ENCODE assay signal across 8 cellular contexts in genomic region chr1:65165269-65166002, GRCh38.
A peak's percentile ranks its signal among the peaks of the same experiment; 100 is the strongest.
DNase-seq lines count a peak whose midpoint lies in the region; ATAC-seq and TF ChIP-seq lines count a peak whose summit lies in the region.

No MANE protein-coding gene starts in this region.

- H3K9ac ChIP-seq in adipocyte (ENCODE audit: low read length) = peak overlapping the region; percentile 50

- H3K4me3 ChIP-seq in DOHH2 (ENCODE audit: low read length) (no peak overlapping the region), adipocyte (ENCODE audit: low read length) (peak overlapping the region; percentile 34)

- H3K27me3 ChIP-seq in DOHH2 (ENCODE audit: control insufficient read depth, low read length) = no peaks in the 10 kb centered on the region
- H3K27me3 ChIP-seq in adipocyte (replicated peaks; ENCODE audit: control insufficient read depth, insufficient read depth, low read length) = no peaks in the 10 kb centered on the region

- no peaks in the 10 kb centered on the region; the same call in 1 of the 2 replicates for H4K20me1 ChIP-seq in DOHH2 (ENCODE audit: control insufficient read depth, insufficient read depth, low read depth, low read length)

- H3K36me3 ChIP-seq in DOHH2 (ENCODE audit: control insufficient read depth, low read length) (no peaks in the 10 kb centered on the region), adipocyte (ENCODE audit: control insufficient read depth, insufficient read depth, low read length, severe bottlenecking) (peaks cover 3% of the 10 kb centered on the region)

- H3K4me2 ChIP-seq in DOHH2 (ENCODE audit: low read length) = 0 out of 2 replicates have a peak overlapping the region, but pooled peaks have one; percentile 3

- no peak for TF ChIP-seq CTCF in DOHH2 (IDR thresholded peaks at IDR 0.05; ENCODE audit: low read depth, low read length, poor library complexity, severe bottlenecking)

- H3K79me2 ChIP-seq in DOHH2 (ENCODE audit: control insufficient read depth, low read length) = peaks cover 35% of the 10 kb centered on the region

- H3K9me3 ChIP-seq in DOHH2 (ENCODE audit: control insufficient read depth, insufficient read depth, low read length) (no peaks in the 10 kb centered on the region), adipocyte (ENCODE audit: control insufficient read depth, low read length) (no peaks in the 10 kb centered on the region)

- H3F3A ChIP-seq in DOHH2 (ENCODE audit: control insufficient read depth, insufficient read depth) = no peaks in the 10 kb centered on the region

- no peak overlapping the region for H3K27ac ChIP-seq in DOHH2 (ENCODE audit: low read depth, low read length)

- no peaks in the 10 kb centered on the region for H3K9me2 ChIP-seq in DOHH2 (replicated peaks; ENCODE audit: control insufficient read depth, low read length)

- H3K4me1 ChIP-seq in DOHH2 (ENCODE audit: control insufficient read depth, low read length) = peaks cover 16% of the 10 kb centered on the region
- peaks cover 64% of the 10 kb centered on the region for H3K4me1 ChIP-seq in adipocyte (ENCODE audit: control insufficient read depth, insufficient read depth, low read length)

- DNase-seq in adipocyte (ENCODE audit: low read depth) (no peak), cerebellar cortex (ENCODE audit: low spot score) (no peak), cerebellar nuclear complex (lab: John Stamatoyannopoulos, UW) (no peak), T-helper 1 cell (no peak)
- DNase-seq in activated naive CD4-positive, alpha-beta T cell treated with Interleukin-2 at 50 U/mL for 16 hours = no peak

- ATAC-seq in GM21381 (IDR thresholded peaks at IDR 0.05; ENCODE audit: unreplicated experiment) = peak; percentile 71
- peak; percentile 87 for ATAC-seq in HG03457 (IDR thresholded peaks at IDR 0.05; ENCODE audit: unreplicated experiment)
